ENCODE assay signal across 24 cellular contexts in genomic region chr5:156907667-156908066, GRCh38. TPM values are rescaled to one million over a fixed set of nuclear protein-coding genes. Genes with fewer than 3 reads are reported as not detected.
DNase-seq lines count a peak whose midpoint lies in the region; ATAC-seq lines count a peak whose summit lies in the region.
"Had no signal": no experiment of that assay in that cellular context is flagged by ENCODE, and none has a peak within 500 bp of the region (broad histone marks: within the 10 kb centered on the region; RNA-seq: fewer than 3 reads in every experiment).

No MANE protein-coding gene starts in this region.

- H3K27me3 Mint-ChIP-seq in activated CD4-positive, alpha-beta T cell treated with anti-CD3 and anti-CD28 coated beads, Interleukin-2, amount 10 ng/mL, durations not matched to agents 24 days and 14 days: no peaks in the 10 kb centered on the region
- H3K27me3 Mint-ChIP-seq in activated CD4-positive, alpha-beta T cell treated with anti-CD3 and anti-CD28 coated beads for 36 hours: no peaks in the 10 kb centered on the region
- H3K27me3 Mint-ChIP-seq in CD4-positive, CD25-positive, alpha-beta regulatory T cell: no peaks in the 10 kb centered on the region
- H3K27me3 Mint-ChIP-seq in T-helper 17 cell (peaks cover 10% of the 10 kb centered on the region), immature natural killer cell (ENCODE audit: low read depth in 3 of 3) (peaks cover 0 to 2% (median 0%) of the 10 kb centered on the region in 3 donors)
- H3K27me3 Mint-ChIP-seq: CD4-positive, alpha-beta T cell; CD8-positive, alpha-beta memory T cell had no signal

- peaks cover under 1% of the 10 kb centered on the region for H3K4me1 ChIP-seq in CD4-positive, CD25-positive, alpha-beta regulatory T cell (ENCODE audit: control insufficient read depth, insufficient read depth, low read length, poor library complexity, severe bottlenecking)

- H3K4me3 Mint-ChIP-seq in activated CD4-positive, alpha-beta T cell treated with anti-CD3 and anti-CD28 coated beads, Interleukin-2, amount 10 ng/mL, durations not matched to agents 24 days and 14 days: no peak overlapping the region
- no peak overlapping the region for H3K4me3 Mint-ChIP-seq in activated CD4-positive, alpha-beta T cell treated with anti-CD3 and anti-CD28 coated beads for 36 hours
- no peak overlapping the region for H3K4me3 Mint-ChIP-seq in CD4-positive, CD25-positive, alpha-beta regulatory T cell
- no peak overlapping the region for H3K4me3 Mint-ChIP-seq in T-helper 17 cell
- no peak overlapping the region for H3K4me3 Mint-ChIP-seq in stimulated activated effector memory CD8-positive, alpha-beta T cell treated with anti-CD3 and anti-CD28 coated beads, Interleukin-12 subunit alpha, Interleukin-12 subunit beta, amount 100 ng/mL, for 72 hours
- H3K4me3 Mint-ChIP-seq in immature natural killer cell: no peak overlapping the region
- H3K4me3 Mint-ChIP-seq: CD4-positive, alpha-beta T cell; CD8-positive, alpha-beta memory T cell had no signal

- H3K27ac Mint-ChIP-seq in activated CD4-positive, alpha-beta T cell treated with anti-CD3 and anti-CD28 coated beads, Interleukin-2, amount 10 ng/mL, durations not matched to agents 24 days and 14 days: peak overlapping the region; percentile 16
- H3K27ac Mint-ChIP-seq in activated CD4-positive, alpha-beta T cell treated with anti-CD3 and anti-CD28 coated beads for 36 hours: no peak overlapping the region
- peak overlapping the region in 2 of 3 donors; percentile 17 to 65 for H3K27ac Mint-ChIP-seq in CD4-positive, CD25-positive, alpha-beta regulatory T cell
- peak overlapping the region; percentile 6 for H3K27ac Mint-ChIP-seq in T-helper 17 cell
- H3K27ac Mint-ChIP-seq in stimulated activated effector memory CD8-positive, alpha-beta T cell treated with anti-CD3 and anti-CD28 coated beads, Interleukin-12 subunit alpha, Interleukin-12 subunit beta, amount 100 ng/mL, for 72 hours: peak overlapping the region; percentile 39
- H3K27ac Mint-ChIP-seq in immature natural killer cell: peak overlapping the region in 1 of 6 donors; percentile 37
- H3K27ac Mint-ChIP-seq: CD4-positive, alpha-beta T cell had no signal

- no peaks in the 10 kb centered on the region for H3K27me3 ChIP-seq in CD4-positive, CD25-positive, alpha-beta regulatory T cell (ENCODE audit: control insufficient read depth, insufficient read depth, low read length)

- no peak for DNase-seq in activated CD4-positive, alpha-beta T cell treated with anti-CD3 and anti-CD28 coated beads, Interleukin-2, amount 10 ng/mL, durations not matched to agents 24 days and 14 days
- no peak for DNase-seq in activated CD4-positive, alpha-beta T cell treated with anti-CD3 and anti-CD28 coated beads for 36 hours
- no peak for DNase-seq in CD4-positive, CD25-positive, alpha-beta regulatory T cell
- no peak for DNase-seq in T-helper 17 cell
- DNase-seq in stimulated activated effector memory CD8-positive, alpha-beta T cell treated with anti-CD3 and anti-CD28 coated beads, Interleukin-12 subunit alpha, Interleukin-12 subunit beta, amount 100 ng/mL, for 72 hours (ENCODE audit: low spot score in 2 of 2): no peak
- no peak for DNase-seq in hypothalamus (lab: John Stamatoyannopoulos, UW)
- DNase-seq in immature natural killer cell: no peak
- DNase-seq: AML-193; C1 segment of cervical spinal cord; CD4-positive, alpha-beta T cell; CD8-positive, alpha-beta memory T cell; DMS 273 treated with DMSO at 0.1 percent for 48 hours; DMS79; EL; GDM1; GM23248; H7; HCEC 1CT had no signal

- POLR2A ChIA-PET in activated CD4-positive, alpha-beta T cell treated with anti-CD3 and anti-CD28 coated beads for 36 hours (lab: Charles Lee): no interaction called here

- H3K27ac ChIP-seq in CD4-positive, CD25-positive, alpha-beta regulatory T cell (ENCODE audit: insufficient read depth, low read length, poor library complexity, severe bottlenecking): no peak overlapping the region
- H3K27ac ChIP-seq: 22Rv1, GM23248 had no signal

- H3K4me1 Mint-ChIP-seq in activated CD4-positive, alpha-beta T cell treated with anti-CD3 and anti-CD28 coated beads, Interleukin-2, amount 10 ng/mL, durations not matched to agents 24 days and 14 days: peaks cover 35% of the 10 kb centered on the region
- H3K4me1 Mint-ChIP-seq in activated CD4-positive, alpha-beta T cell treated with anti-CD3 and anti-CD28 coated beads for 36 hours: peaks cover 3% of the 10 kb centered on the region
- peaks cover 0 to 40% (median 14%) of the 10 kb centered on the region in 4 donors for H3K4me1 Mint-ChIP-seq in CD4-positive, CD25-positive, alpha-beta regulatory T cell
- peaks cover 2% of the 10 kb centered on the region for H3K4me1 Mint-ChIP-seq in T-helper 17 cell
- peaks cover 3% of the 10 kb centered on the region for H3K4me1 Mint-ChIP-seq in stimulated activated effector memory CD8-positive, alpha-beta T cell treated with anti-CD3 and anti-CD28 coated beads, Interleukin-12 subunit alpha, Interleukin-12 subunit beta, amount 100 ng/mL, for 72 hours
- peaks cover 26 to 48% of the 10 kb centered on the region in 2 donors for H3K4me1 Mint-ChIP-seq in immature natural killer cell

- CTCF ChIA-PET in activated CD4-positive, alpha-beta T cell treated with anti-CD3 and anti-CD28 coated beads for 36 hours (lab: Charles Lee): no interaction called here

- no peak for ATAC-seq in activated CD4-positive, alpha-beta T cell treated with anti-CD3 and anti-CD28 coated beads for 36 hours
- no peak for ATAC-seq in CD4-positive, CD25-positive, alpha-beta regulatory T cell (ENCODE audit: low read depth in 2 of 2)
- ATAC-seq in T-helper 17 cell: no peak
- no peak for ATAC-seq in stimulated activated effector memory CD8-positive, alpha-beta T cell treated with anti-CD3 and anti-CD28 coated beads, Interleukin-12 subunit alpha, Interleukin-12 subunit beta, amount 100 ng/mL, for 72 hours
- ATAC-seq in HG03520 (IDR thresholded peaks at IDR 0.05; ENCODE audit: unreplicated experiment): no peak
- ATAC-seq: GM12878 had no signal

- intact Hi-C loops in activated CD4-positive, alpha-beta T cell treated with anti-CD3 and anti-CD28 coated beads, Interleukin-2, amount 10 ng/mL, durations not matched to agents 24 days and 14 days (cut with micrococcal nuclease): no loop called here
- intact Hi-C loops in activated CD4-positive, alpha-beta T cell treated with anti-CD3 and anti-CD28 coated beads for 36 hours (cut with DNase I, micrococcal nuclease): no loop called here

- H3K36me3 Mint-ChIP-seq in activated CD4-positive, alpha-beta T cell treated with anti-CD3 and anti-CD28 coated beads, Interleukin-2, amount 10 ng/mL, durations not matched to agents 24 days and 14 days (ENCODE audit: low read depth): peaks cover 16% of the 10 kb centered on the region
- H3K36me3 Mint-ChIP-seq in activated CD4-positive, alpha-beta T cell treated with anti-CD3 and anti-CD28 coated beads for 36 hours (ENCODE audit: low read depth): no peaks in the 10 kb centered on the region
- peaks cover 3% of the 10 kb centered on the region for H3K36me3 Mint-ChIP-seq in CD4-positive, CD25-positive, alpha-beta regulatory T cell
- peaks cover 3% of the 10 kb centered on the region for H3K36me3 Mint-ChIP-seq in T-helper 17 cell (ENCODE audit: low read depth)
- H3K36me3 Mint-ChIP-seq in stimulated activated effector memory CD8-positive, alpha-beta T cell treated with anti-CD3 and anti-CD28 coated beads, Interleukin-12 subunit alpha, Interleukin-12 subunit beta, amount 100 ng/mL, for 72 hours: no peaks in the 10 kb centered on the region
- peaks cover 0 to 7% (median 4%) of the 10 kb centered on the region in 3 donors for H3K36me3 Mint-ChIP-seq in immature natural killer cell

- H3K4me3 ChIP-seq in CD4-positive, CD25-positive, alpha-beta regulatory T cell (ENCODE audit: low read depth, low read length): no peak overlapping the region
- H3K4me3 ChIP-seq: GM12878, GM23248 had no signal

- H3K36me3 ChIP-seq in CD4-positive, CD25-positive, alpha-beta regulatory T cell (ENCODE audit: control insufficient read depth, insufficient read depth, low read length): no peaks in the 10 kb centered on the region

- no peaks in the 10 kb centered on the region for H3K9me3 ChIP-seq in CD4-positive, CD25-positive, alpha-beta regulatory T cell (ENCODE audit: control insufficient read depth in 2 of 2, low read length in 2 of 2)
- no peaks in the 10 kb centered on the region for H3K9me3 ChIP-seq in T-helper 17 cell (ENCODE audit: control insufficient read depth, low read length, poor library complexity, severe bottlenecking)

- H3K9me3 Mint-ChIP-seq in activated CD4-positive, alpha-beta T cell treated with anti-CD3 and anti-CD28 coated beads, Interleukin-2, amount 10 ng/mL, durations not matched to agents 24 days and 14 days: peaks cover 8% of the 10 kb centered on the region
- peaks cover 3% of the 10 kb centered on the region for H3K9me3 Mint-ChIP-seq in activated CD4-positive, alpha-beta T cell treated with anti-CD3 and anti-CD28 coated beads for 36 hours (ENCODE audit: low read depth)
- peaks cover 0 to 2% (median 0%) of the 10 kb centered on the region in 7 donors for H3K9me3 Mint-ChIP-seq in CD4-positive, CD25-positive, alpha-beta regulatory T cell
- no peaks in the 10 kb centered on the region for H3K9me3 Mint-ChIP-seq in stimulated activated effector memory CD8-positive, alpha-beta T cell treated with anti-CD3 and anti-CD28 coated beads, Interleukin-12 subunit alpha, Interleukin-12 subunit beta, amount 100 ng/mL, for 72 hours
- H3K9me3 Mint-ChIP-seq in immature natural killer cell: peaks cover 0 to 5% (median 0%) of the 10 kb centered on the region in 6 donors
- H3K9me3 Mint-ChIP-seq: CD4-positive, alpha-beta T cell had no signal

RNA-seq across cellular contexts. Expression of gene TIMD4, which starts 55.4 kb away (rescaled TPM):
- 13.9 and 15.1 TPM in 2 replicates for total RNA-seq in activated CD4-positive, alpha-beta T cell treated with anti-CD3 and anti-CD28 coated beads, Interleukin-2, amount 10 ng/mL, durations not matched to agents 24 days and 14 days
- 1 to 10 TPM; 2.3 to 3.5 TPM for total RNA-seq in activated CD4-positive, alpha-beta T cell treated with anti-CD3 and anti-CD28 coated beads for 36 hours
- total RNA-seq in CD4-positive, CD25-positive, alpha-beta regulatory T cell: 5.1 TPM
- 1 to 10 TPM in 3 of 4 donors, under 1 TPM in 1; 0.83 to 4.6 (median 3.2) TPM for polyA plus RNA-seq in CD4-positive, CD25-positive, alpha-beta regulatory T cell
- 1 to 10 TPM in 1 of 2 donors, under 1 TPM in 1; 0.82 to 1.5 TPM for total RNA-seq in T-helper 17 cell
- under 1 TPM in 1 of 3 donors, not detected in 2; 0.43 TPM for polyA plus RNA-seq in immature natural killer cell
- total RNA-seq: GM23248, H1, H7 had no signal
- polyA plus RNA-seq: AG04450, BJ, GM23248, H1 had no signal

RNA-seq across cellular contexts. Expression of gene PPP1R2B, which starts 57.6 kb away (rescaled TPM):
- 0.47 and 0.58 TPM in 2 replicates for total RNA-seq in activated CD4-positive, alpha-beta T cell treated with anti-CD3 and anti-CD28 coated beads, Interleukin-2, amount 10 ng/mL, durations not matched to agents 24 days and 14 days
- under 1 TPM in 1 of 2 experiments, not detected in 1; 0.11 TPM for total RNA-seq in activated CD4-positive, alpha-beta T cell treated with anti-CD3 and anti-CD28 coated beads for 36 hours
- total RNA-seq in CD4-positive, CD25-positive, alpha-beta regulatory T cell: 1.0 TPM
- under 1 TPM; 0.10 to 0.30 (median 0.17) TPM for polyA plus RNA-seq in CD4-positive, CD25-positive, alpha-beta regulatory T cell
- total RNA-seq in T-helper 17 cell: under 1 TPM; 0.42 to 0.50 TPM
- under 1 TPM in 1 of 3 donors, not detected in 2; 0.17 TPM for polyA plus RNA-seq in immature natural killer cell
- total RNA-seq: H1, H7 had no signal
- polyA plus RNA-seq: AG04450, GM23248, H1 had no signal
